Comparison of ENCODE assay signal across 17 cellular contexts in the genomic region with DNA sequence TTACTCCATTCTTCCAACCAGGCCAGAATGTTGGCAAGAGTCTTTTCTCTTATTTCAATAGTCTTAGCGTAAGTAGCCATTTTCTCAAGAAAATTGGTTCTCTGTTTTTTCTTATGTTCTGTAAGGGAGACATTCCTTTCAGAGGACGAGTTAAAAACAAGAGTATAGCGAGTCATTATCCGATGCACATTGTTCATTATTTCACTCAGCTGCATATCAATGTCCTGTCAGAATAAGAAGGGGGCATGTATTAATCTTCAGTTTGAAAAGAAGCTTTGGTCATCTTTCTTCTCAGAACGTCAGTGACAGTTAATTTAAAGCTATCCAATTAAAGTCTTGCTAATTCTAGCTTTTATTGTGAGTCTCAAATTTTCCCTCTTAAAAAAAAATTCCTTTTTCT.
DNase-seq lines count a peak whose midpoint lies in the region; ATAC-seq lines count a peak whose summit lies in the region.
"Had no signal": no experiment of that assay in that cellular context is flagged by ENCODE, and none has a peak within 500 bp of the region (broad histone marks: within the 10 kb centered on the region; RNA-seq: fewer than 3 reads in every experiment).

No MANE protein-coding gene starts in this region.

- H2AFZ ChIP-seq in neuron (ENCODE audit: low read depth, low read length) = peak overlapping the region; percentile 26

- peaks cover 6% of the 10 kb centered on the region for H3K4me1 ChIP-seq in neuron (ENCODE audit: insufficient read depth, low read length)
- H3K4me1 ChIP-seq: A549; BLaER1 treated with 17β-estradiol and CSF1 and Interleukin-3, amounts not matched to agents 10 nM and 100 nM; Caco-2 had no signal

- H3K27me3 ChIP-seq in neuron (ENCODE audit: insufficient read depth, low read length) = no peaks in the 10 kb centered on the region
- H3K27me3 ChIP-seq: BLaER1 treated with 17β-estradiol and CSF1 and Interleukin-3, amounts not matched to agents 10 nM and 100 nM had no signal

- peak; percentile 37 for DNase-seq in DMS 273 (lab: John Stamatoyannopoulos, UW; ENCODE audit: unreplicated experiment)
- no peak for DNase-seq in DMS 273 treated with DMSO at 0.1 percent for 48 hours (lab: John Stamatoyannopoulos, UW)
- DNase-seq in EH (ENCODE audit: low read depth) = peak; percentile 14
- no peak for DNase-seq in NCI-H128 (lab: John Stamatoyannopoulos, UW; ENCODE audit: unreplicated experiment)
- DNase-seq: AML-193; Caco-2; Calu3; CD4-positive, alpha-beta T cell; CD8-positive, alpha-beta T cell; DMS79 treated with DMSO at 0.1 percent for 48 hours; EL; GDM1 had no signal

- no peaks in the 10 kb centered on the region for H3K36me3 ChIP-seq in neuron (ENCODE audit: insufficient read depth, low read length)
- H3K36me3 ChIP-seq: BLaER1 treated with 17β-estradiol and CSF1 and Interleukin-3, amounts not matched to agents 10 nM and 100 nM had no signal

- ATAC-seq in GM21717 (IDR thresholded peaks at IDR 0.05; ENCODE audit: unreplicated experiment) = no peak
- ATAC-seq: A549; CD8-positive, alpha-beta T cell; GM12878 had no signal

- H3K4me3 ChIP-seq in neuron (ENCODE audit: low read length) = no peak overlapping the region
- H3K4me3 ChIP-seq: A549; BLaER1 treated with 17β-estradiol and CSF1 and Interleukin-3, amounts not matched to agents 10 nM and 100 nM; GM12878 had no signal

- H3K9me3 ChIP-seq in neuron (ENCODE audit: low read length) = no peaks in the 10 kb centered on the region
- H3K9me3 ChIP-seq: A549; BLaER1 treated with 17β-estradiol and CSF1 and Interleukin-3, amounts not matched to agents 10 nM and 100 nM; Caco-2 had no signal

Comparison
In these comparisons a context has a peak if more than half of its experiments do, and no peak if none do; other contexts are left out.
1. DNase-seq: peak in DMS 273 (single experiment) and EH (single experiment); none in DMS 273 treated with DMSO at 0.1 percent for 48 hours (single experiment) and NCI-H128 (single experiment).